ENCODE assay signal across 29 cellular contexts in genomic region chr20:62428008-62428384, GRCh38. TPM values are rescaled to one million over a fixed set of nuclear protein-coding genes. Genes with fewer than 3 reads are reported as not detected.
DNase-seq lines count a peak whose midpoint lies in the region; ATAC-seq, FAIRE-seq and TF ChIP-seq lines count a peak whose summit lies in the region.
"Had no signal": no experiment of that assay in that cellular context is flagged by ENCODE, and none has a peak within 500 bp of the region (broad histone marks: within the 10 kb centered on the region; RNA-seq: fewer than 3 reads in every experiment).

No MANE protein-coding gene starts in this region.

- H3K27me3 Mint-ChIP-seq in Calu3 (ENCODE audit: unreplicated experiment) (peaks cover 20% of the 10 kb centered on the region), progenitor cell of endocrine pancreas (peaks cover 7% of the 10 kb centered on the region)
- H3K27me3 Mint-ChIP-seq: activated CD4-positive, alpha-beta memory T cell treated with anti-CD3 and anti-CD28 coated beads, Interleukin-2, amount 10 ng/mL, durations not matched to agents 7 days and 5 days; activated naive CD8-positive, alpha-beta T cell treated with anti-CD3 and anti-CD28 coated beads, Interleukin-2, amount 10 ng/mL, durations not matched to agents 7 days and 5 days had no signal

- H3K27ac Mint-ChIP-seq in Calu3 (ENCODE audit: unreplicated experiment) (no peak overlapping the region), progenitor cell of endocrine pancreas (peak overlapping the region; percentile 88)
- H3K27ac Mint-ChIP-seq: activated CD4-positive, alpha-beta memory T cell treated with anti-CD3 and anti-CD28 coated beads, Interleukin-2, amount 10 ng/mL, durations not matched to agents 7 days and 5 days; activated naive CD8-positive, alpha-beta T cell treated with anti-CD3 and anti-CD28 coated beads, Interleukin-2, amount 10 ng/mL, durations not matched to agents 7 days and 5 days had no signal

- H3K9me3 ChIP-seq in RWPE2 (ENCODE audit: severe bottlenecking) (no peaks in the 10 kb centered on the region), keratinocyte (ENCODE audit: control insufficient read depth, low read depth, low read length) (no peaks in the 10 kb centered on the region), uterus (no peaks in the 10 kb centered on the region)
- H3K9me3 ChIP-seq: heart left ventricle, left ventricle myocardium inferior had no signal

- no peak overlapping the region for H3K27ac ChIP-seq in RWPE2 (ENCODE audit: poor library complexity, severe bottlenecking)
- no peak overlapping the region for H3K27ac ChIP-seq in keratinocyte (ENCODE audit: control insufficient read depth, insufficient read depth, low read length)
- H3K27ac ChIP-seq in uterus, result no peak overlapping the region
- H3K27ac ChIP-seq: dorsolateral prefrontal cortex, heart left ventricle, left ventricle myocardium inferior had no signal

- H3K9me3 Mint-ChIP-seq in Calu3 (ENCODE audit: low read depth, unreplicated experiment) (no peaks in the 10 kb centered on the region), progenitor cell of endocrine pancreas (ENCODE audit: low read depth) (no peaks in the 10 kb centered on the region)
- H3K9me3 Mint-ChIP-seq: activated CD4-positive, alpha-beta memory T cell treated with anti-CD3 and anti-CD28 coated beads, Interleukin-2, amount 10 ng/mL, durations not matched to agents 7 days and 5 days; activated naive CD8-positive, alpha-beta T cell treated with anti-CD3 and anti-CD28 coated beads, Interleukin-2, amount 10 ng/mL, durations not matched to agents 7 days and 5 days; T-cell had no signal

- DNase-seq in Calu3 (no peak), RWPE2 (ENCODE audit: low spot score) (peak; percentile 86), keratinocyte (ENCODE audit: low read depth, low spot score) (no peak), progenitor cell of endocrine pancreas (ENCODE audit: low spot score, unreplicated experiment) (no peak), mucosa of gallbladder (ENCODE audit: low spot score) (no peak), Kasumi-1 (lab: John Stamatoyannopoulos, UW) (no peak), putamen (ENCODE audit: low spot score) (no peak), uterus (no peak)
- DNase-seq: ACHN; activated CD4-positive, alpha-beta memory T cell treated with anti-CD3 and anti-CD28 coated beads, Interleukin-2, amount 10 ng/mL, durations not matched to agents 7 days and 5 days; activated effector memory CD4-positive, alpha-beta T cell treated with Interleukin-2 at 50 U/mL for 16 hours; activated naive CD8-positive, alpha-beta T cell treated with anti-CD3 and anti-CD28 coated beads, Interleukin-2, amount 10 ng/mL, durations not matched to agents 7 days and 5 days; dorsolateral prefrontal cortex; HCEC 1CT; heart left ventricle; KBM-7; left ventricle myocardium inferior; NCI-H2107; posterior cingulate gyrus; SIG-M5; stimulated activated CD4-positive, alpha-beta T cell treated with anti-CD3 and anti-CD28 coated beads, Interleukin-1b, Interleukin-23, amount 100 ng/mL, for 48 hours; T-cell had no signal

- no peak for TF ChIP-seq CTCF in Calu3 (IDR thresholded peaks at IDR 0.05; ENCODE audit: unreplicated experiment)
- TF ChIP-seq CTCF in RWPE2 (IDR thresholded peaks at IDR 0.05; ENCODE audit: poor library complexity, severe bottlenecking), result no peak
- no peak for TF ChIP-seq CTCF in keratinocyte (optimal IDR thresholded peaks at IDR 0.05 in 1 of 3, IDR thresholded peaks at IDR 0.05 in 1 of 3, conservative IDR thresholded peaks at IDR 0.05 in 1 of 3; ENCODE audit: extremely low read depth in 1 of 3, insufficient read depth in 2 of 3, low read length in 3 of 3)
- no peak for TF ChIP-seq CTCF in progenitor cell of endocrine pancreas (IDR thresholded peaks at IDR 0.05; ENCODE audit: unreplicated experiment)
- TF ChIP-seq CTCF in uterus (IDR thresholded peaks at IDR 0.05), result no peak

- H3K4me1 ChIP-seq in RWPE2 (ENCODE audit: insufficient read depth, poor library complexity, severe bottlenecking), result peaks cover 9% of the 10 kb centered on the region
- peaks cover 12% of the 10 kb centered on the region for H3K4me1 ChIP-seq in keratinocyte (ENCODE audit: control insufficient read depth, extremely low read depth, insufficient read depth, low read length)
- H3K4me1 ChIP-seq in uterus, result no peaks in the 10 kb centered on the region
- H3K4me1 ChIP-seq: left ventricle myocardium inferior had no signal

- CTCF ChIA-PET in Calu3 (lab: Charles Lee), result interaction anchor here (0.7 to 3.0 kb wide), 4 partner anchors 14 to 189 kb away, joined by 3 to 11 read pairs (median 6); no protein-coding TSS in a partner anchor

- intact Hi-C loops in Calu3 (cut with micrococcal nuclease; ENCODE audit: unreplicated experiment) (no loop called here), uterus (cut with DNase I; ENCODE audit: low total_unique reads) (no loop called here)

- H3K9ac ChIP-seq in keratinocyte (ENCODE audit: control insufficient read depth, extremely low read depth, insufficient read depth, low read length), result no peak overlapping the region

- H3K4me3 Mint-ChIP-seq in Calu3 (ENCODE audit: low read depth, unreplicated experiment) (peak overlapping the region; percentile 85), progenitor cell of endocrine pancreas (ENCODE audit: low read depth) (no peak overlapping the region)
- H3K4me3 Mint-ChIP-seq: activated CD4-positive, alpha-beta memory T cell treated with anti-CD3 and anti-CD28 coated beads, Interleukin-2, amount 10 ng/mL, durations not matched to agents 7 days and 5 days; activated naive CD8-positive, alpha-beta T cell treated with anti-CD3 and anti-CD28 coated beads, Interleukin-2, amount 10 ng/mL, durations not matched to agents 7 days and 5 days; T-cell had no signal

- H3K4me1 Mint-ChIP-seq in Calu3 (ENCODE audit: low read depth, unreplicated experiment), result peaks cover 44% of the 10 kb centered on the region
- peaks cover 43% of the 10 kb centered on the region for H3K4me1 Mint-ChIP-seq in progenitor cell of endocrine pancreas (ENCODE audit: low read depth)
- H3K4me1 Mint-ChIP-seq: activated CD4-positive, alpha-beta memory T cell treated with anti-CD3 and anti-CD28 coated beads, Interleukin-2, amount 10 ng/mL, durations not matched to agents 7 days and 5 days; activated naive CD8-positive, alpha-beta T cell treated with anti-CD3 and anti-CD28 coated beads, Interleukin-2, amount 10 ng/mL, durations not matched to agents 7 days and 5 days; T-cell had no signal

- H3K4me3 ChIP-seq in RWPE2 (ENCODE audit: severe bottlenecking) (no peak overlapping the region), keratinocyte (ENCODE audit: control insufficient read depth in 2 of 3, extremely low read depth in 1 of 3, insufficient read depth in 2 of 3, low read depth in 1 of 3, low read length in 3 of 3) (no peak overlapping the region), uterus (no peak overlapping the region)
- H3K4me3 ChIP-seq: dorsolateral prefrontal cortex, heart left ventricle, left ventricle myocardium inferior had no signal

- no peak for ATAC-seq in RWPE2 (ENCODE audit: low read depth)
- ATAC-seq: activated CD4-positive, CD25-positive, alpha-beta regulatory T cell treated with anti-CD3 and anti-CD28 coated beads, Interleukin-2, amount 50 U/mL, for 24 hours; heart left ventricle; T-cell had no signal

- dilution Hi-C loops in keratinocyte (cut with MboI; ENCODE audit: extremely low pct_ligation_motif_present, low sequenced_read_pairs), result loop anchor here (25.0 kb wide), 1 partner anchor 109 kb away; no protein-coding TSS in a partner anchor

- H3K36me3 Mint-ChIP-seq in Calu3 (ENCODE audit: insufficient read depth, unreplicated experiment) (peaks cover 24% of the 10 kb centered on the region), progenitor cell of endocrine pancreas (ENCODE audit: insufficient read depth) (no peaks in the 10 kb centered on the region)
- H3K36me3 Mint-ChIP-seq: activated naive CD8-positive, alpha-beta T cell treated with anti-CD3 and anti-CD28 coated beads, Interleukin-2, amount 10 ng/mL, durations not matched to agents 7 days and 5 days; T-cell had no signal

- peak overlapping the region; percentile 5 for H3K4me2 ChIP-seq in keratinocyte (ENCODE audit: control insufficient read depth, extremely low read depth, insufficient read depth, low read depth, low read length)

- H3K9me1 ChIP-seq in keratinocyte (ENCODE audit: control insufficient read depth, extremely low read depth, insufficient read depth, low read length), result no peaks in the 10 kb centered on the region

- H4K20me1 ChIP-seq in keratinocyte (ENCODE audit: control insufficient read depth, extremely low read depth, insufficient read depth, low read length), result peaks cover 3% of the 10 kb centered on the region

- no TSS peak for BruUV-seq in Calu3 (replicated peaks; lab: Mats Ljungman, UMichigan)

- H3K79me2 ChIP-seq in keratinocyte (ENCODE audit: control insufficient read depth, insufficient read depth, low read length), result no peaks in the 10 kb centered on the region

- no peak for TF ChIP-seq POLR2A in uterus (IDR thresholded peaks at IDR 0.05)

- no peak for FAIRE-seq in keratinocyte (lab: Jason Lieb, UNC)
- FAIRE-seq: endothelial cell of umbilical vein, GM12891 had no signal

- H3K36me3 ChIP-seq in RWPE2 (ENCODE audit: low read depth), result no peaks in the 10 kb centered on the region
- no peaks in the 10 kb centered on the region for H3K36me3 ChIP-seq in keratinocyte (ENCODE audit: control insufficient read depth in 2 of 2, extremely low read depth in 1 of 2, insufficient read depth in 2 of 2, low read length in 2 of 2)
- no peaks in the 10 kb centered on the region for H3K36me3 ChIP-seq in uterus
- H3K36me3 ChIP-seq: heart left ventricle, left ventricle myocardium inferior had no signal

- no peak overlapping the region for H2AFZ ChIP-seq in keratinocyte (ENCODE audit: control insufficient read depth, low read length)

- H3K27me3 ChIP-seq in RWPE2 (ENCODE audit: insufficient read depth, poor library complexity, severe bottlenecking) (peaks cover 7% of the 10 kb centered on the region), keratinocyte (ENCODE audit: control insufficient read depth, extremely low read depth, insufficient read depth, low read length) (peaks cover 26% of the 10 kb centered on the region), uterus (no peaks in the 10 kb centered on the region)

RNA-seq across cellular contexts. Expression of gene RBBP8NL, which starts 0.7 kb away (rescaled TPM):
- total RNA-seq in Calu3 (2022), result 6.2 and 6.4 TPM in 2 replicates
- polyA plus RNA-seq in keratinocyte, result 0.05 to 0.26 TPM (median 0.13 TPM) in 3 replicates
- polyA plus RNA-seq in keratinocyte (2011; ENCODE audit: low read depth), result 0.27 TPM
- polyA plus RNA-seq in keratinocyte (2011; cell fraction: cytosol; rRNA removed), result 0.02 and 0.06 TPM in 2 replicates
- polyA plus RNA-seq in keratinocyte (2011; cell fraction: nucleus; rRNA removed), result 0.08 and 0.28 TPM in 2 replicates
- polyA plus RNA-seq in keratinocyte (2012; ENCODE audit: low replicate concordance), result 0.07 and 0.23 TPM in 2 replicates
- polyA minus RNA-seq in keratinocyte, result not detected in 3 replicates
- polyA minus RNA-seq in keratinocyte (2011; cell fraction: cytosol; rRNA and poly(A)+ RNA removed), result not detected
- polyA minus RNA-seq in keratinocyte (2011; cell fraction: nucleus; rRNA and poly(A)+ RNA removed), result 0.21 TPM in 1 of 2 replicates, not detected in the other
- total RNA-seq in progenitor cell of endocrine pancreas, result 14.4 and 17.5 TPM in 2 replicates
- total RNA-seq in mucosa of gallbladder, result 6.2 TPM
- under 1 TPM in 1 of 4 donors, not detected in 3; 0.35 TPM for total RNA-seq in uterus
- total RNA-seq: activated CD4-positive, alpha-beta memory T cell treated with anti-CD3 and anti-CD28 coated beads, Interleukin-2, amount 10 ng/mL, durations not matched to agents 7 days and 5 days; activated naive CD8-positive, alpha-beta T cell treated with anti-CD3 and anti-CD28 coated beads, Interleukin-2, amount 10 ng/mL, durations not matched to agents 7 days and 5 days; endothelial cell of umbilical vein; fibroblast of villous mesenchyme; heart left ventricle; left ventricle myocardium inferior; subcutaneous adipose tissue; T-cell had no signal
- polyA plus RNA-seq: BJ, endothelial cell of umbilical vein, heart left ventricle, neural cell had no signal

RNA-seq across cellular contexts. Expression of gene CABLES2, which starts 20.9 kb away (rescaled TPM):
- 12.2 and 13.6 TPM in 2 replicates for total RNA-seq in Calu3 (2022)
- polyA plus RNA-seq in keratinocyte, result 1.9 to 4.6 TPM (median 2.2 TPM) in 3 replicates
- polyA plus RNA-seq in keratinocyte (2011; ENCODE audit: low read depth), result 2.3 TPM
- 2.5 and 3.3 TPM in 2 replicates for polyA plus RNA-seq in keratinocyte (2011; cell fraction: cytosol; rRNA removed)
- 3.8 and 4.1 TPM in 2 replicates for polyA plus RNA-seq in keratinocyte (2011; cell fraction: nucleus; rRNA removed)
- 2.5 and 4.4 TPM in 2 replicates for polyA plus RNA-seq in keratinocyte (2012; ENCODE audit: low replicate concordance)
- polyA minus RNA-seq in keratinocyte, result 3.0 to 5.1 TPM (median 3.0 TPM) in 3 replicates
- 3.1 TPM for polyA minus RNA-seq in keratinocyte (2011; cell fraction: cytosol; rRNA and poly(A)+ RNA removed)
- polyA minus RNA-seq in keratinocyte (2011; cell fraction: nucleus; rRNA and poly(A)+ RNA removed), result 2.1 and 2.3 TPM in 2 replicates
- total RNA-seq in progenitor cell of endocrine pancreas, result 20.4 and 21.7 TPM in 2 replicates
- 5.2 TPM for total RNA-seq in mucosa of gallbladder
- total RNA-seq in uterus, result 10 to 100 TPM in 1 of 4 donors, 1 to 10 TPM in 2, under 1 TPM in 1; 0.29 to 10.6 (median 2.6) TPM

RNA-seq across cellular contexts. Expression of gene RPS21, which starts 41.1 kb away (rescaled TPM):
- total RNA-seq in Calu3 (2022) (1,920 and 1,936 TPM in 2 replicates), progenitor cell of endocrine pancreas (1,160 and 1,251 TPM in 2 replicates), mucosa of gallbladder (968 TPM), uterus (over 10,000 TPM in 1 of 4 donors, 1,000 to 10,000 TPM in 3; 1,151 to 14,756 (median 1,928) TPM)
- polyA plus RNA-seq in keratinocyte, result 2,971 to 5,490 TPM (median 3,874 TPM) in 3 replicates
- 984 TPM for polyA plus RNA-seq in keratinocyte (2011; ENCODE audit: low read depth)
- polyA plus RNA-seq in keratinocyte (2011; cell fraction: cytosol; rRNA removed), result 1,407 and 2,786 TPM in 2 replicates
- 1,324 and 1,818 TPM in 2 replicates for polyA plus RNA-seq in keratinocyte (2011; cell fraction: nucleus; rRNA removed)
- 3,853 and 4,653 TPM in 2 replicates for polyA plus RNA-seq in keratinocyte (2012; ENCODE audit: low replicate concordance)
- 724 to 1,431 TPM (median 1,117 TPM) in 3 replicates for polyA minus RNA-seq in keratinocyte
- 1,444 TPM for polyA minus RNA-seq in keratinocyte (2011; cell fraction: cytosol; rRNA and poly(A)+ RNA removed)
- polyA minus RNA-seq in keratinocyte (2011; cell fraction: nucleus; rRNA and poly(A)+ RNA removed), result 353 and 441 TPM in 2 replicates

RNA-seq across cellular contexts. Expression of gene GATA5, which starts 47.8 kb away (rescaled TPM):
- total RNA-seq in Calu3 (2022) (not detected in 2 replicates), progenitor cell of endocrine pancreas (3.8 and 4.8 TPM in 2 replicates), mucosa of gallbladder (8.7 TPM), uterus (10 to 100 TPM in 1 of 4 donors, 1 to 10 TPM in 1, under 1 TPM in 1, not detected in 1; 0.26 to 17.8 (median 3.5) TPM)
- polyA plus RNA-seq in keratinocyte, result not detected in 3 replicates
- not detected for polyA plus RNA-seq in keratinocyte (2011; ENCODE audit: low read depth)
- polyA plus RNA-seq in keratinocyte (2011; cell fraction: cytosol; rRNA removed), result not detected in 2 replicates
- not detected in 2 replicates for polyA plus RNA-seq in keratinocyte (2011; cell fraction: nucleus; rRNA removed)
- not detected in 2 replicates for polyA plus RNA-seq in keratinocyte (2012; ENCODE audit: low replicate concordance)
- polyA minus RNA-seq in keratinocyte, result not detected in 3 replicates
- polyA minus RNA-seq in keratinocyte (2011; cell fraction: cytosol; rRNA and poly(A)+ RNA removed), result not detected
- polyA minus RNA-seq in keratinocyte (2011; cell fraction: nucleus; rRNA and poly(A)+ RNA removed), result not detected in 2 replicates
- total RNA-seq: activated CD4-positive, alpha-beta memory T cell treated with anti-CD3 and anti-CD28 coated beads, Interleukin-2, amount 10 ng/mL, durations not matched to agents 7 days and 5 days; activated naive CD8-positive, alpha-beta T cell treated with anti-CD3 and anti-CD28 coated beads, Interleukin-2, amount 10 ng/mL, durations not matched to agents 7 days and 5 days; endothelial cell of umbilical vein; fibroblast of villous mesenchyme; subcutaneous adipose tissue; T-cell had no signal
- polyA plus RNA-seq: BJ, endothelial cell of umbilical vein, neural cell had no signal
